Comparison of ENCODE assay signal across 9 cellular contexts in genomic region chr3:43770426-43771103, GRCh38.
A peak's percentile ranks its signal among the peaks of the same experiment; 100 is the strongest.
DNase-seq lines count a peak whose midpoint lies in the region; ATAC-seq, FAIRE-seq and TF ChIP-seq lines count a peak whose summit lies in the region.
"Had no signal": no experiment of that assay in that cellular context is flagged by ENCODE, and none has a peak within 500 bp of the region (broad histone marks: within the 10 kb centered on the region; RNA-seq: fewer than 3 reads in every experiment).

No MANE protein-coding gene starts in this region.

- H3K4me1 ChIP-seq in small intestine (ENCODE audit: control insufficient read depth in 2 of 2, insufficient read depth in 1 of 2, low read depth in 1 of 2, low read length in 1 of 2) = peaks cover 5 to 12% of the 10 kb centered on the region in 2 donors

- no peaks in the 10 kb centered on the region for H3K9me3 ChIP-seq in small intestine (ENCODE audit: control insufficient read depth, low read depth)

- H3K36me3 ChIP-seq in small intestine (ENCODE audit: control insufficient read depth in 2 of 2, insufficient read depth in 2 of 2, low read length in 2 of 2) = no peaks in the 10 kb centered on the region

- DNase-seq in DMS53 (lab: John Stamatoyannopoulos, UW) (peak; percentile 50), DMS53 treated with DMSO at 0.1 percent for 48 hours (lab: John Stamatoyannopoulos, UW; ENCODE audit: unreplicated experiment) (no peak), glomerular visceral epithelial cell (ENCODE audit: extremely low spot score) (peak; percentile 29), small intestine (peak; percentile 95), NCI-H510A treated with DMSO at 0.1 percent for 48 hours (lab: John Stamatoyannopoulos, UW) (no peak)
- DNase-seq in activated CD8-positive, alpha-beta T cell treated with anti-CD3 and anti-CD28 coated beads for 36 hours = peak; percentile 50
- no peak for DNase-seq in effector CD4-positive, alpha-beta T cell

- peaks cover 6% of the 10 kb centered on the region for H3K27me3 Mint-ChIP-seq in activated CD8-positive, alpha-beta T cell treated with anti-CD3 and anti-CD28 coated beads for 36 hours

- H3K4me3 Mint-ChIP-seq in activated CD8-positive, alpha-beta T cell treated with anti-CD3 and anti-CD28 coated beads for 36 hours = no peak overlapping the region

- peak overlapping the region; percentile 74 to 98 for H3K27ac ChIP-seq in small intestine (ENCODE audit: low read depth in 1 of 2, low read length in 1 of 2)

- WGBS in small intestine, 3 donors = 24 to 38% (median 34%) methylated on average over 11 of the region's 11 CpGs

- intact Hi-C loops in activated CD8-positive, alpha-beta T cell treated with anti-CD3 and anti-CD28 coated beads for 36 hours (cut with micrococcal nuclease) = no loop called here

- CTCF ChIA-PET in activated CD8-positive, alpha-beta T cell treated with anti-CD3 and anti-CD28 coated beads for 36 hours (lab: Charles Lee) = no interaction called here

- no peak for FAIRE-seq in small intestine (lab: Jason Lieb, UNC)
- FAIRE-seq: A204.1 had no signal

- no peaks in the 10 kb centered on the region for H3K9me3 Mint-ChIP-seq in activated CD8-positive, alpha-beta T cell treated with anti-CD3 and anti-CD28 coated beads for 36 hours

- H3K4me3 ChIP-seq in small intestine (ENCODE audit: low read depth in 1 of 2, low read length in 2 of 2) = no peak overlapping the region

- no peak overlapping the region for H3K27ac Mint-ChIP-seq in activated CD8-positive, alpha-beta T cell treated with anti-CD3 and anti-CD28 coated beads for 36 hours

- no peak for TF ChIP-seq CTCF in activated CD8-positive, alpha-beta T cell treated with anti-CD3 and anti-CD28 coated beads for 36 hours (IDR thresholded peaks at IDR 0.05)

- H3K27me3 ChIP-seq in small intestine (ENCODE audit: control insufficient read depth in 2 of 2, insufficient read depth in 2 of 2, low read length in 2 of 2) = no peaks in the 10 kb centered on the region

- POLR2A ChIA-PET in activated CD8-positive, alpha-beta T cell treated with anti-CD3 and anti-CD28 coated beads for 36 hours (lab: Charles Lee) = no interaction called here

- no peaks in the 10 kb centered on the region for H3K36me3 Mint-ChIP-seq in activated CD8-positive, alpha-beta T cell treated with anti-CD3 and anti-CD28 coated beads for 36 hours (ENCODE audit: low read depth)

- peak; percentile 54 for ATAC-seq in activated CD8-positive, alpha-beta T cell treated with anti-CD3 and anti-CD28 coated beads for 36 hours
- ATAC-seq in HG02642 (IDR thresholded peaks at IDR 0.05; ENCODE audit: poor library complexity, unreplicated experiment) = no peak

- H3K4me1 Mint-ChIP-seq in activated CD8-positive, alpha-beta T cell treated with anti-CD3 and anti-CD28 coated beads for 36 hours (ENCODE audit: low read depth) = peaks cover 34% of the 10 kb centered on the region

Comparison
In these comparisons a context has a peak if more than half of its experiments do, and no peak if none do; other contexts are left out.
1. DNase-seq: peak in DMS53 (single experiment), activated CD8-positive, alpha-beta T cell treated with anti-CD3 and anti-CD28 coated beads for 36 hours (single experiment), glomerular visceral epithelial cell (single experiment) and small intestine (single experiment); none in DMS53 treated with DMSO at 0.1 percent for 48 hours (single experiment), NCI-H510A treated with DMSO at 0.1 percent for 48 hours (single experiment) and effector CD4-positive, alpha-beta T cell (single experiment).